Comparison of ENCODE assay signal across 8 cellular contexts in the genomic region with DNA sequence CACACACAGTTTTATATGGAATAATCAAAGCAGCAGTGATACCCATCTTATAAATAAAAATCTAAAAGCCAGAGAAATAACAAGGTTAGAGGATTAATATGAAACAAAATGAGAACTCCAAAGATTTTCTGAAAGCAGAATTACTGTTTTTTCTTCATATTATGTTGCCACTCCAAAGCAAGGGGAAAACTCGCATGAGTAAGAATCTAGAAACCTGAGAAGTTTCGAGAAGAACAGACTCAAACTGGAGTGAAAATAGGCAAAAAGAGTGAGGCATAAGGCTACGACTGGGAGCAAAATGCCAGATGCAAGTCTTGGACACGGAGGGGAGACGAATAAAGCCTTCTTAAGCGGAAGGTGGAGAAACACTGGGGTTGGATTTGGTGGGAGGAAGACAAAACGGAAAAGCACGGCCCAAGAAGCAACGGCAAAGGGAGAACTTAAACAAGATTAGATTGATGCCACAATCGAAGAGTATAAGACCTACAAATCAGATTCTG. TPM values are rescaled to one million over a fixed set of nuclear protein-coding genes. Genes with fewer than 3 reads are reported as not detected.
DNase-seq lines count a peak whose midpoint lies in the region; FAIRE-seq and TF ChIP-seq lines count a peak whose summit lies in the region.

No MANE protein-coding gene starts in this region.

- peaks cover 28% of the 10 kb centered on the region for H3K4me1 Mint-ChIP-seq in T-helper 1 cell treated with Interleukin-12 subunit alpha and Interleukin-12 subunit beta and Interleukin-4 antibody, amounts not matched to agents 30 μg/mL and 1 μg/mL, for 36 hours (ENCODE audit: low read depth)

- peak overlapping the region; percentile 99 for H2AFZ ChIP-seq in osteoblast (ENCODE audit: low read length)

- DNase-seq in T-helper 1 cell: no peak
- DNase-seq in RPMI7951 (ENCODE audit: low read depth): peak; percentile 37
- no peak for DNase-seq in epithelial cell of prostate (ENCODE audit: low read depth, low spot score)
- peak; percentile 70 for DNase-seq in osteoblast (ENCODE audit: insufficient read length, low spot score, missing footprints)
- no peak for DNase-seq in NCI-H1694 treated with DMSO at 0.1 percent for 48 hours (lab: John Stamatoyannopoulos, UW)
- no peak for DNase-seq in cerebellar nuclear complex (lab: John Stamatoyannopoulos, UW)
- DNase-seq in GM12891 (ENCODE audit: insufficient read length, low spot score): no peak

- H3K4me3 Mint-ChIP-seq in T-helper 1 cell treated with Interleukin-12 subunit alpha and Interleukin-12 subunit beta and Interleukin-4 antibody, amounts not matched to agents 30 μg/mL and 1 μg/mL, for 36 hours: peak overlapping the region; percentile 99

- peaks cover 11% of the 10 kb centered on the region for H4K20me1 ChIP-seq in osteoblast (ENCODE audit: insufficient read depth, low read length)

- no peaks in the 10 kb centered on the region for H3K36me3 ChIP-seq in osteoblast (ENCODE audit: insufficient read depth, low read length)

- peaks cover 16% of the 10 kb centered on the region for H3K36me3 Mint-ChIP-seq in T-helper 1 cell treated with Interleukin-12 subunit alpha and Interleukin-12 subunit beta and Interleukin-4 antibody, amounts not matched to agents 30 μg/mL and 1 μg/mL, for 36 hours (ENCODE audit: low read depth)

- H3K27me3 Mint-ChIP-seq in T-helper 1 cell treated with Interleukin-12 subunit alpha and Interleukin-12 subunit beta and Interleukin-4 antibody, amounts not matched to agents 30 μg/mL and 1 μg/mL, for 36 hours (ENCODE audit: low read depth): peaks cover 1% of the 10 kb centered on the region

- no peaks in the 10 kb centered on the region for H3K9me3 ChIP-seq in osteoblast (ENCODE audit: low read depth, low read length)

- peak overlapping the region; percentile 96 for H3K27ac ChIP-seq in epithelial cell of prostate
- peak overlapping the region; percentile 97 for H3K27ac ChIP-seq in osteoblast (ENCODE audit: low read depth, low read length)

- TF ChIP-seq CTCF in osteoblast (IDR thresholded peaks at IDR 0.05; ENCODE audit: extremely low read depth, low read depth, low read length): no peak

- H3K27ac Mint-ChIP-seq in T-helper 1 cell treated with Interleukin-12 subunit alpha and Interleukin-12 subunit beta and Interleukin-4 antibody, amounts not matched to agents 30 μg/mL and 1 μg/mL, for 36 hours: peak overlapping the region; percentile 99

- no peak for FAIRE-seq in GM12891 (lab: Jason Lieb, UNC)

- peak overlapping the region; percentile 97 for H3K4me2 ChIP-seq in osteoblast (ENCODE audit: insufficient read depth, low read length)

- no peaks in the 10 kb centered on the region for H3K9me3 Mint-ChIP-seq in T-helper 1 cell treated with Interleukin-12 subunit alpha and Interleukin-12 subunit beta and Interleukin-4 antibody, amounts not matched to agents 30 μg/mL and 1 μg/mL, for 36 hours

- peaks cover 2% of the 10 kb centered on the region for H3K27me3 ChIP-seq in osteoblast (ENCODE audit: insufficient read depth, low read length)

- peaks cover 54% of the 10 kb centered on the region for H3K79me2 ChIP-seq in osteoblast (ENCODE audit: insufficient read depth, low read length)

- H3K4me1 ChIP-seq in osteoblast (ENCODE audit: insufficient read depth, low read length): peaks cover 19% of the 10 kb centered on the region

- TF ChIP-seq POLR2A in GM12891 (IDR thresholded peaks at IDR 0.05; ENCODE audit: low read depth, low read length): no peak

- peak overlapping the region; percentile 99 for H3K4me3 ChIP-seq in osteoblast (ENCODE audit: insufficient read depth, low read length)

TF ChIP-seq in GM12891, 5 proteins besides CTCF, POLR2A, EP300 and RAD21:
- TF ChIP-seq POLR2AphosphoS5 (IDR thresholded peaks at IDR 0.05; ENCODE audit: low read depth, low read length): no peak

RNA-seq across cellular contexts. Expression of a gene that starts 0.9 kb away (rescaled TPM):
- total RNA-seq in RPMI7951 (2014; rRNA removed; shearing (Covaris generic)): 53.4 and 59.0 TPM in 2 replicates
- total RNA-seq in osteoblast: 54.5 and 56.1 TPM in 2 replicates
- 42.7 TPM for polyA plus RNA-seq in GM12891 (2012; ENCODE audit: low read depth, missing spikeins)

Comparison
In these comparisons a context has a peak if more than half of its experiments do, and no peak if none do; other contexts are left out.
1. DNase-seq: peak in RPMI7951 (single experiment) and osteoblast (single experiment); none in T-helper 1 cell (0 of 5), epithelial cell of prostate (single experiment), NCI-H1694 treated with DMSO at 0.1 percent for 48 hours (single experiment), cerebellar nuclear complex (0 of 2) and GM12891 (single experiment).